8 cellular contexts compared by ENCODE assay signal in genomic region chr3:196643201-196643749, GRCh38. TPM values are rescaled to one million over a fixed set of nuclear protein-coding genes. Genes with fewer than 3 reads are reported as not detected.
DNase-seq lines count a peak whose midpoint lies in the region; ATAC-seq and TF ChIP-seq lines count a peak whose summit lies in the region.

No MANE protein-coding gene starts in this region.

- no peak for TF ChIP-seq CTCF in mesothelial cell of epicardium (IDR thresholded peaks at IDR 0.05; ENCODE audit: unreplicated experiment)

- ATAC-seq in HG02759 (IDR thresholded peaks at IDR 0.05; ENCODE audit: unreplicated experiment) = peak; percentile 79
- ATAC-seq in effector memory CD8-positive, alpha-beta T cell (replicated peaks) = peak; percentile 59

- H3K9me3 Mint-ChIP-seq in effector memory CD8-positive, alpha-beta T cell = no peaks in the 10 kb centered on the region
- no peaks in the 10 kb centered on the region for H3K9me3 Mint-ChIP-seq in mesothelial cell of epicardium

- H3K4me1 Mint-ChIP-seq in effector memory CD8-positive, alpha-beta T cell (ENCODE audit: low read depth in 2 of 2) = peaks cover 61 to 79% of the 10 kb centered on the region in 2 donors
- peaks cover 6% of the 10 kb centered on the region for H3K4me1 Mint-ChIP-seq in mesothelial cell of epicardium

- DNase-seq in activated effector memory CD4-positive, alpha-beta T cell treated with anti-CD3 and anti-CD28 coated beads, Interleukin-2, amount 50 U/mL, for 16 hours = peak; percentile 74
- DNase-seq in activated effector memory CD4-positive, alpha-beta T cell treated with Interleukin-2 at 50 U/mL for 16 hours = no peak
- peak; percentile 94 for DNase-seq in NOMO-1 treated with DMSO at 0.1 percent for 48 hours (lab: John Stamatoyannopoulos, UW; ENCODE audit: unreplicated experiment)
- DNase-seq in effector memory CD8-positive, alpha-beta T cell = peak in 2 of 3 experiments; percentile 29 to 44
- no peak for DNase-seq in D341Med (ENCODE audit: low spot score)
- no peak for DNase-seq in mesothelial cell of epicardium (ENCODE audit: low spot score in 2 of 2, unreplicated experiment in 2 of 2)
- no peak for DNase-seq in SW 1271 (lab: John Stamatoyannopoulos, UW)

- peaks cover 19% of the 10 kb centered on the region for H3K36me3 Mint-ChIP-seq in effector memory CD8-positive, alpha-beta T cell (ENCODE audit: insufficient read depth)
- no peaks in the 10 kb centered on the region for H3K36me3 Mint-ChIP-seq in mesothelial cell of epicardium

- peak overlapping the region; percentile 94 to 95 for H3K27ac Mint-ChIP-seq in effector memory CD8-positive, alpha-beta T cell
- no peak overlapping the region for H3K27ac Mint-ChIP-seq in mesothelial cell of epicardium

- H3K27me3 Mint-ChIP-seq in effector memory CD8-positive, alpha-beta T cell = no peaks in the 10 kb centered on the region
- H3K27me3 Mint-ChIP-seq in mesothelial cell of epicardium (ENCODE audit: low read depth) = peaks cover 17% of the 10 kb centered on the region

- H3K4me3 Mint-ChIP-seq in effector memory CD8-positive, alpha-beta T cell = peak overlapping the region; percentile 87 to 95
- H3K4me3 Mint-ChIP-seq in mesothelial cell of epicardium = no peak overlapping the region

RNA-seq across cellular contexts. Expression of gene NRROS, which starts 3.8 kb away (rescaled TPM):
- total RNA-seq in mesothelial cell of epicardium = 0.72 to 1.3 TPM (median 0.93 TPM) in 3 replicates

Comparison
In these comparisons a context has a peak if more than half of its experiments do, and no peak if none do; other contexts are left out.
1. DNase-seq: peak in activated effector memory CD4-positive, alpha-beta T cell treated with anti-CD3 and anti-CD28 coated beads, Interleukin-2, amount 50 U/mL, for 16 hours (single experiment), NOMO-1 treated with DMSO at 0.1 percent for 48 hours (single experiment) and effector memory CD8-positive, alpha-beta T cell (2 of 3); none in activated effector memory CD4-positive, alpha-beta T cell treated with Interleukin-2 at 50 U/mL for 16 hours (single experiment), D341Med (single experiment), mesothelial cell of epicardium (0 of 2) and SW 1271 (0 of 2).